ENCODE assay signal across 7 cellular contexts in the genomic region with DNA sequence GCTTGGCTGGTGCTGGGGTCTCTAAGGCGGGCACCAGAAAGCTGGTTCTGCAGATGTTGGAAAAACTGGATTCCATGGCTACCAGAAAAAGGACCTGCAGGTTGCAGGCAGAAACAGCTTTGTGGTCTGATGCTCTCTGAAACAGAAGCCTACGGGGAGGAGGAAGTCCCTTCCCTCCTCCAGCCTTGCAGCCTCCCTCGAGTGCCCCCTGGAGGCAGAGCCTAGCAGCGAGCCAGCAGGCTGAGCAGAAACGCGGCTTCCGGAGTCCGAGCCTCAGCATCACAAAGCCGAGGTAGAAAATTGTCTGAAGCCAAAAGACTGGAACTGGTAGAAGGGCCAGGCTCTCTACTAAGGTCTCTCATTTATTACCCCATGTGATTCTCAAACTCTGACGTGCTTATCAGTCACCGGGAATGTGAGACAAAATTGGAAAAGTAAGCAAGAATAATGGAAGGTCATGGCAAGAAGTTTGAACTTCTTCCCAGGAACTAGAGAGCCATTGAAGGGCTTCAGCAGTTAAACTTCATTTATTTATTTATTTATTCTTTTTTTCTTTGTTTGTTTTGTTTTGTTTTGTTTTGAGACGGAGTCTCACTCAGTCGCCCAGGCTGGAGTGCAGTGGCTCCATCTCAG.
A peak's percentile ranks its signal among the peaks of the same experiment; 100 is the strongest.
DNase-seq lines count a peak whose midpoint lies in the region; ATAC-seq and TF ChIP-seq lines count a peak whose summit lies in the region.

No MANE protein-coding gene starts in this region.

- H3K9me3 ChIP-seq in hepatocyte (ENCODE audit: low read depth) (no peaks in the 10 kb centered on the region), skeletal muscle satellite cell (replicated peaks; ENCODE audit: low read length) (no peaks in the 10 kb centered on the region)

- no peaks in the 10 kb centered on the region for H3K36me3 Mint-ChIP-seq in T-helper 2 cell treated with Interferon-gamma antibody and Interleukin-4, amounts not matched to agents 5 μg/mL and 100 μg/mL, for 36 hours (ENCODE audit: low read depth)

- H3K27ac ChIP-seq in hepatocyte, result no peak overlapping the region

- peak overlapping the region; percentile 42 for H3K27ac Mint-ChIP-seq in T-helper 2 cell treated with Interferon-gamma antibody and Interleukin-4, amounts not matched to agents 5 μg/mL and 100 μg/mL, for 36 hours

- H3K4me3 Mint-ChIP-seq in T-helper 2 cell treated with Interferon-gamma antibody and Interleukin-4, amounts not matched to agents 5 μg/mL and 100 μg/mL, for 36 hours, result peak overlapping the region; percentile 55

- no peaks in the 10 kb centered on the region for H3K79me2 ChIP-seq in hepatocyte

- H3K9ac ChIP-seq in skeletal muscle satellite cell (ENCODE audit: low read depth, low read length), result peak overlapping the region; percentile 27

- H3K9me3 Mint-ChIP-seq in T-helper 2 cell treated with Interferon-gamma antibody and Interleukin-4, amounts not matched to agents 5 μg/mL and 100 μg/mL, for 36 hours, result no peaks in the 10 kb centered on the region

- no peak overlapping the region for H3K4me3 ChIP-seq in hepatocyte
- peak overlapping the region; percentile 30 for H3K4me3 ChIP-seq in skeletal muscle satellite cell (ENCODE audit: low read length)

- H3K27me3 Mint-ChIP-seq in T-helper 2 cell treated with Interferon-gamma antibody and Interleukin-4, amounts not matched to agents 5 μg/mL and 100 μg/mL, for 36 hours (ENCODE audit: low read depth), result no peaks in the 10 kb centered on the region

- H3K9me2 ChIP-seq in hepatocyte (replicated peaks; ENCODE audit: insufficient read depth), result no peaks in the 10 kb centered on the region

- H3K4me2 ChIP-seq in hepatocyte (peak overlapping the region; percentile 60), skeletal muscle satellite cell (ENCODE audit: low read length) (peak overlapping the region; percentile 77)

- H3K4me1 ChIP-seq in hepatocyte (ENCODE audit: insufficient read depth) (no peaks in the 10 kb centered on the region), skeletal muscle satellite cell (ENCODE audit: control insufficient read depth, insufficient read depth, low read length) (peaks cover 6% of the 10 kb centered on the region)

- peak overlapping the region; percentile 94 for H2AFZ ChIP-seq in hepatocyte

- ATAC-seq in GM18499 (IDR thresholded peaks at IDR 0.05; ENCODE audit: insufficient read depth, unreplicated experiment), result peak; percentile 90
- ATAC-seq in HG02763 (IDR thresholded peaks at IDR 0.05; ENCODE audit: unreplicated experiment), result peak; percentile 95

- no peaks in the 10 kb centered on the region for H4K20me1 ChIP-seq in hepatocyte (ENCODE audit: insufficient read depth, poor library complexity, severe bottlenecking)

- WGBS in hepatocyte (ENCODE audit: low lambda C conversion rate, missing lambda C conversion rate), result 31% methylated on average over 13 of the region's 13 CpGs

- H3K27me3 ChIP-seq in hepatocyte (no peaks in the 10 kb centered on the region), skeletal muscle satellite cell (ENCODE audit: control insufficient read depth, insufficient read depth, low read length) (no peaks in the 10 kb centered on the region)

- H3K4me1 Mint-ChIP-seq in T-helper 2 cell treated with Interferon-gamma antibody and Interleukin-4, amounts not matched to agents 5 μg/mL and 100 μg/mL, for 36 hours (ENCODE audit: low read depth), result peaks cover 37% of the 10 kb centered on the region

- TF ChIP-seq CTCF in hepatocyte (IDR thresholded peaks at IDR 0.05; ENCODE audit: poor library complexity), result peak; percentile 88

- peak; percentile 78 for DNase-seq in NCI-H1436 (lab: John Stamatoyannopoulos, UW)
- peak; percentile 85 for DNase-seq in T-helper 2 cell treated with Interferon-gamma antibody and Interleukin-4, amounts not matched to agents 5 μg/mL and 100 μg/mL, for 36 hours (ENCODE audit: low spot score)
- DNase-seq in anterior cingulate cortex (lab: John Stamatoyannopoulos, UW), result peak in 57 of 58 donors; percentile 15 to 89 (median 66)
- DNase-seq in hepatocyte (ENCODE audit: low spot score), result peak; percentile 91

- no peaks in the 10 kb centered on the region for H3K36me3 ChIP-seq in hepatocyte (replicated peaks; ENCODE audit: insufficient read depth, low read depth)
- H3K36me3 ChIP-seq in skeletal muscle satellite cell (ENCODE audit: insufficient read depth, low read length), result no peaks in the 10 kb centered on the region
